Comparison of ENCODE assay signal across 8 cellular contexts in the genomic region with DNA sequence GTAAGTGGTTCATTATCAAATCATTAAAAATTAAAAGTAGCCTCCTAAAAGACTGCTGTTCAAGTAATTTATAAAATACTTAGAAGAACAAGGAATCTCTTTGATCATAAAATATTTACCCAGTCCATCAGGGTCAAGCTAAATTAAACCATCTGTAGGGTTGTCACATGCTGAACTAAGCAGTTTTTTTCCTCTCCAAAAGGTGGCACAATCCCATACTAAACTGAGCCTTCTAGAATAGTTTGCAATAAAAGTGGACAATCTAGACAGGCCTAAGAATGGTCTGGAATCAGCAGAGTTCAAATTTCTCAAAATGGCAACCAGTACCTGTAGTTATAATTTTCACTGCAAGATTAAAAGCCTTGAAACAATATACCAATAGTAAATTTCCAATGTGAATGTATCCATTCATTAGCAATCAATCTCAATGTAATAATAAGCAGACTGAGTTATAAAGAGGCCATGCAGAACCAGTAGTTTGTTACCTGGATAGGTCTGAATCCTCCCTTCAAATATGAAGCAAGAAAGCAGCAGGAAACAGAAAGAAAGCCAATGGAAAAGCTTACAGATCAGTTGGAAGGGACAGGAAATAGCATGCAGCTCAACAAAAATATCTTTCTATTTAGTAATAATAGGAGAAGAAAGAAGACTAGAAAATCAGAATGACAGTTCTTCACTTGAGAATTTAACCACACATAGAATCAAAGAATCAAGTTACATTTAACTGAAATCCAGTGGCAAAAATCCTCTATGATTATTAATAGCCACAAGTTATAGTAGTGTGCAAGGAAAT.
DNase-seq lines count a peak whose midpoint lies in the region; ATAC-seq, FAIRE-seq and TF ChIP-seq lines count a peak whose summit lies in the region.

No MANE protein-coding gene starts in this region.

- TF ChIP-seq POLR2A in GM12878 (IDR thresholded peaks at IDR 0.05; ENCODE audit: low read depth, low read length) = no peak

- peak; percentile 21 for DNase-seq in AG08395 (ENCODE audit: low spot score)
- peak; percentile 39 for DNase-seq in HCEC 1CT
- DNase-seq in GM12878 (ENCODE audit: low read depth, low spot score) = no peak
- DNase-seq in left colon = no peak
- DNase-seq in GM19240 (ENCODE audit: insufficient read length, low spot score) = no peak
- no peak for DNase-seq in activated gamma-delta T cell (lab: John Stamatoyannopoulos, UW)

- peak; percentile 33 to 51 (median 33); a peak in 4 of 6 replicates for TF ChIP-seq CTCF in GM12878 (IDR thresholded peaks at IDR 0.05 in 2 of 3, conservative IDR thresholded peaks at IDR 0.05 in 1 of 3; ENCODE audit: control insufficient read depth in 2 of 3, extremely low read depth in 1 of 3, insufficient read depth in 1 of 3, low read depth in 3 of 3, low read length in 3 of 3)

- no peaks in the 10 kb centered on the region for H4K20me1 ChIP-seq in GM12878 (ENCODE audit: control insufficient read depth, insufficient read depth)

- peak; percentile 54 for TF ChIP-seq RAD21 in GM12878 (IDR thresholded peaks at IDR 0.05; ENCODE audit: insufficient read depth, low read depth, low read length)

- POLR2A ChIA-PET in GM12878 (lab: Charles Lee) = no interaction called here

- no peak overlapping the region for H3K9ac ChIP-seq in GM12878 (ENCODE audit: control insufficient read depth, insufficient read depth, low read length)

- ATAC-seq in GM12878 (peak; percentile 61; the same call in 2 of the 3 replicates), left colon (peak; percentile 80), HG03175 (IDR thresholded peaks at IDR 0.05; ENCODE audit: unreplicated experiment) (no peak), HG02571 (IDR thresholded peaks at IDR 0.05; ENCODE audit: unreplicated experiment) (no peak)

- no peaks in the 10 kb centered on the region for H3K4me1 ChIP-seq in GM12878 (ENCODE audit: control insufficient read depth, insufficient read depth, low read length)

- no peaks in the 10 kb centered on the region for H3K9me3 ChIP-seq in GM12878 (replicated peaks; ENCODE audit: control insufficient read depth, insufficient read depth, low read length)

- CTCF ChIA-PET in GM12878 (lab: Yijun Ruan, JAX) = interaction anchor here (0.8 to 4.7 kb wide), 16 partner anchors 9 to 285 kb away, joined by 3 to 98 read pairs (median 4); no protein-coding TSS in a partner anchor

- no peak for FAIRE-seq in GM12878 (lab: Jason Lieb, UNC)

- no peaks in the 10 kb centered on the region for H3K36me3 ChIP-seq in GM12878 (ENCODE audit: control insufficient read depth in 2 of 2, insufficient read depth in 2 of 2, low read length in 1 of 2)

- H3K79me2 ChIP-seq in GM12878 (ENCODE audit: control insufficient read depth, insufficient read depth, low read length) = no peaks in the 10 kb centered on the region

- intact Hi-C loops in GM12878 (cut with micrococcal nuclease; ENCODE audit: unreplicated experiment) = loop anchor here (10.0 kb wide), 1 partner anchor 287 kb away; no protein-coding TSS in a partner anchor
- intact Hi-C loops in left colon (cut with DNase I, micrococcal nuclease) = loop anchor here (5.0 to 10.0 kb wide), 2 partner anchors 203 to 210 kb away; no protein-coding TSS in a partner anchor

- no peak overlapping the region for H2AFZ ChIP-seq in GM12878 (ENCODE audit: control insufficient read depth, low read depth, low read length)

- in situ Hi-C loops in GM12878 (cut with MboI) = loop anchor here (10.0 kb wide), 1 partner anchor 213 kb away; no protein-coding TSS in a partner anchor

- H3K4me2 ChIP-seq in GM12878 (ENCODE audit: control insufficient read depth, insufficient read depth) = no peak overlapping the region

- H3K4me3 ChIP-seq in GM12878 = no peak overlapping the region

- BruUV-seq in GM12878 (replicated peaks; lab: Mats Ljungman, UMichigan) = no TSS peak

- SMC1A ChIA-PET in GM12878 (lab: Charles Lee; ENCODE audit: uncharacterized antibody, unreplicated experiment) = interaction anchor here (1.0 to 3.8 kb wide), 14 partner anchors 10 to 213 kb away, joined by 3 to 43 read pairs (median 4); no protein-coding TSS in a partner anchor

- no peak overlapping the region for H3K27ac ChIP-seq in GM12878 (ENCODE audit: control insufficient read depth, insufficient read depth)

- RAD21 ChIA-PET in GM12878 (lab: Charles Lee; ENCODE audit: unreplicated experiment) = interaction anchor here (0.6 to 2.1 kb wide), 12 partner anchors 9 to 213 kb away, joined by 3 to 45 read pairs (median 3); no protein-coding TSS in a partner anchor

- no peak for TF ChIP-seq EP300 in GM12878 (IDR thresholded peaks at IDR 0.05; ENCODE audit: borderline replicate concordance in 1 of 2, control insufficient read depth in 1 of 2, low read depth in 2 of 2, low read length in 2 of 2)

- H3K27me3 ChIP-seq in GM12878 (replicated peaks in 1 of 2; ENCODE audit: control insufficient read depth in 2 of 2, insufficient read depth in 2 of 2, low read length in 1 of 2) = no peaks in the 10 kb centered on the region

TF ChIP-seq in GM12878, 131 proteins besides CTCF, POLR2A, EP300 and RAD21:
- TF ChIP-seq SMC3 (IDR thresholded peaks at IDR 0.05; ENCODE audit: borderline replicate concordance, low read length) (peak; percentile 32; the same call in 1 of the 2 replicates), STAT1 (conservative IDR thresholded peaks at IDR 0.05) (no peak), SMAD5 (IDR thresholded peaks at IDR 0.05; ENCODE audit: low read depth) (no peak)

Comparison
In these comparisons a context has a peak if more than half of its experiments do, and no peak if none do; other contexts are left out.
1. DNase-seq: peak in AG08395 (single experiment) and HCEC 1CT (single experiment); none in GM12878 (single experiment), left colon (0 of 2), GM19240 (single experiment) and activated gamma-delta T cell (single experiment).
2. ATAC-seq: peak in GM12878 (single experiment) and left colon (single experiment); none in HG03175 (single experiment) and HG02571 (single experiment).